Comparison of ENCODE assay signal across 8 cellular contexts in genomic region chr2:160492401-160493226, GRCh38. TPM values are rescaled to one million over a fixed set of nuclear protein-coding genes. Genes with fewer than 3 reads are reported as not detected.
DNase-seq lines count a peak whose midpoint lies in the region; ATAC-seq and TF ChIP-seq lines count a peak whose summit lies in the region.

No MANE protein-coding gene starts in this region.

- no peaks in the 10 kb centered on the region for H3K9me3 Mint-ChIP-seq in activated naive CD4-positive, alpha-beta T cell treated with anti-CD3 and anti-CD28 coated beads, Interleukin-2, amount 50 U/mL, for 24 hours

- POLR2A ChIA-PET in BJ (lab: Charles Lee), result interaction anchor here (0.6 kb wide), 1 partner anchor 303 kb away, joined by 4 read pairs; no protein-coding TSS in a partner anchor

- 1% methylated on average over 66 of the region's 66 CpGs for WGBS in urinary bladder

- CTCF ChIA-PET in BJ (lab: Yijun Ruan, JAX), result interaction anchor here (0.6 to 1.6 kb wide), 3 partner anchors 27 to 92 kb away, joined by 3 to 4 read pairs (median 3); no protein-coding TSS in a partner anchor

- H3K27ac ChIP-seq in SJCRH30, result peak overlapping the region; percentile 86
- H3K27ac ChIP-seq in urinary bladder (ENCODE audit: low read depth), result peak overlapping the region; percentile 96

- H3K4me3 ChIP-seq in BJ (ENCODE audit: low read depth, low read length), result peak overlapping the region; percentile 87
- peak overlapping the region; percentile 91 for H3K4me3 ChIP-seq in SJCRH30
- peak overlapping the region; percentile 89 for H3K4me3 ChIP-seq in urinary bladder (ENCODE audit: low read depth, low read length)

- intact Hi-C loops in Right ventricle myocardium inferior (cut with DNase I), result loop anchor here (5.0 kb wide), 5 partner anchors 60 to 425 kb away; no protein-coding TSS in a partner anchor
- intact Hi-C loops in posterior vena cava (cut with DNase I), result no loop called here

- no peaks in the 10 kb centered on the region for H3K27me3 Mint-ChIP-seq in activated naive CD4-positive, alpha-beta T cell treated with anti-CD3 and anti-CD28 coated beads, Interleukin-2, amount 50 U/mL, for 24 hours

- peaks cover 1% of the 10 kb centered on the region for H3K36me3 Mint-ChIP-seq in activated naive CD4-positive, alpha-beta T cell treated with anti-CD3 and anti-CD28 coated beads, Interleukin-2, amount 50 U/mL, for 24 hours

- peak; percentile 37 for ATAC-seq in HG02885 (IDR thresholded peaks at IDR 0.05; ENCODE audit: poor library complexity, unreplicated experiment)
- ATAC-seq in Right ventricle myocardium inferior, result peak; percentile 91
- no peak for ATAC-seq in HG02870 (IDR thresholded peaks at IDR 0.05; ENCODE audit: unreplicated experiment)

- TF ChIP-seq CTCF in BJ (IDR thresholded peaks at IDR 0.05; ENCODE audit: insufficient read depth, low read depth, low read length), result no peak

- H3K36me3 ChIP-seq in BJ (ENCODE audit: control insufficient read depth, insufficient read depth, low read length), result no peaks in the 10 kb centered on the region
- no peaks in the 10 kb centered on the region for H3K36me3 ChIP-seq in SJCRH30
- no peaks in the 10 kb centered on the region for H3K36me3 ChIP-seq in urinary bladder (ENCODE audit: insufficient read depth)

- peaks cover 73% of the 10 kb centered on the region for H3K4me1 Mint-ChIP-seq in activated naive CD4-positive, alpha-beta T cell treated with anti-CD3 and anti-CD28 coated beads, Interleukin-2, amount 50 U/mL, for 24 hours

- H3K4me1 ChIP-seq in SJCRH30 (peaks cover 3% of the 10 kb centered on the region), urinary bladder (ENCODE audit: insufficient read depth) (no peaks in the 10 kb centered on the region)

- H3K27ac Mint-ChIP-seq in activated naive CD4-positive, alpha-beta T cell treated with anti-CD3 and anti-CD28 coated beads, Interleukin-2, amount 50 U/mL, for 24 hours, result peak overlapping the region; percentile 97

- DNase-seq in BJ (ENCODE audit: low read depth) (no peak), SJCRH30 (peak; percentile 81 to 85), Right ventricle myocardium inferior (ENCODE audit: missing footprints) (peak; percentile 85), posterior vena cava (ENCODE audit: low spot score) (peak; percentile 90)

- H3K9me3 ChIP-seq in SJCRH30 (replicated peaks), result no peaks in the 10 kb centered on the region

- H3K27me3 ChIP-seq in BJ (ENCODE audit: control insufficient read depth, insufficient read depth, low read length), result no peaks in the 10 kb centered on the region
- no peaks in the 10 kb centered on the region for H3K27me3 ChIP-seq in SJCRH30

- H3K4me3 Mint-ChIP-seq in activated naive CD4-positive, alpha-beta T cell treated with anti-CD3 and anti-CD28 coated beads, Interleukin-2, amount 50 U/mL, for 24 hours, result peak overlapping the region; percentile 96

RNA-seq across cellular contexts. Expression of gene RBMS1, which starts 1.0 kb away (rescaled TPM):
- polyA plus RNA-seq in BJ (2011; rRNA removed), result 80.1 and 95.9 TPM in 2 replicates
- polyA minus RNA-seq in BJ (2011; rRNA and poly(A)+ RNA removed), result 76.5 and 99.5 TPM in 2 replicates
- 79.2 and 86.6 TPM in 2 replicates for total RNA-seq in SJCRH30 (2014; rRNA removed; shearing (Covaris generic))
- 58.2 TPM for total RNA-seq in Right ventricle myocardium inferior
- 100 to 1,000 TPM; 109 to 125 TPM for total RNA-seq in posterior vena cava
- 182 TPM for total RNA-seq in urinary bladder
- 41.7 TPM for polyA plus RNA-seq in urinary bladder
